Comparison of ENCODE assay signal across 15 cellular contexts in genomic region chrX:106220177-106220576, GRCh38. TPM values are rescaled to one million over a fixed set of nuclear protein-coding genes. Genes with fewer than 3 reads are reported as not detected.
DNase-seq lines count a peak whose midpoint lies in the region; ATAC-seq, FAIRE-seq and TF ChIP-seq lines count a peak whose summit lies in the region.
"Had no signal": no experiment of that assay in that cellular context is flagged by ENCODE, and none has a peak within 500 bp of the region (broad histone marks: within the 10 kb centered on the region; RNA-seq: fewer than 3 reads in every experiment).

No MANE protein-coding gene starts in this region.

- H3K4me3 ChIP-seq in heart right ventricle (no peak overlapping the region), keratinocyte (ENCODE audit: control insufficient read depth in 2 of 3, extremely low read depth in 1 of 3, insufficient read depth in 2 of 3, low read depth in 1 of 3, low read length in 3 of 3) (no peak overlapping the region)
- H3K4me3 ChIP-seq: HAP-1 had no signal

- no peak for ATAC-seq in heart right ventricle
- no peak for ATAC-seq in left ventricle myocardium superior
- no peak for ATAC-seq in T-cell (replicated peaks in 1 of 4)
- ATAC-seq in CD4-positive, alpha-beta T cell (ENCODE audit: poor library complexity): no peak
- ATAC-seq: stimulated activated memory B cell treated with anti-CD40 and anti-IgM and Interleukin-4, amounts not matched to agents 10 μg/mL and 1 μg/mL and 100 μg/mL, for 72 hours had no signal

- DNase-seq in heart right ventricle (no peak), left ventricle myocardium superior (no peak), SK-MEL-5 (ENCODE audit: low read depth, low spot score) (peak; percentile 36), keratinocyte (ENCODE audit: low read depth, low spot score) (no peak), T-cell (no peak), T-helper 1 cell (no peak), cerebellar nuclear complex (lab: John Stamatoyannopoulos, UW) (no peak)
- DNase-seq in CD4-positive, alpha-beta T cell: no peak
- DNase-seq: activated CD4-positive, alpha-beta T cell treated with anti-CD3 and anti-CD28 coated beads for 4 hours; activated naive CD4-positive, alpha-beta T cell treated with anti-CD3 and anti-CD28 coated beads for 36 hours; KG1; naive B cell; NCI-H345 had no signal

- POLR2A ChIA-PET in T-cell (lab: Charles Lee): no interaction called here
- POLR2A ChIA-PET in CD4-positive, alpha-beta T cell (lab: Charles Lee): no interaction called here

- no peaks in the 10 kb centered on the region for H3K9me1 ChIP-seq in keratinocyte (ENCODE audit: control insufficient read depth, extremely low read depth, insufficient read depth, low read length)

- peaks cover 0 to 8% of the 10 kb centered on the region in 2 donors for H3K27me3 Mint-ChIP-seq in T-cell
- no peaks in the 10 kb centered on the region for H3K27me3 Mint-ChIP-seq in CD4-positive, alpha-beta T cell
- H3K27me3 Mint-ChIP-seq: naive B cell; stimulated activated memory B cell treated with anti-CD40 and anti-IgM and Interleukin-4, amounts not matched to agents 10 μg/mL and 1 μg/mL and 100 μg/mL, for 72 hours had no signal

- no peak overlapping the region for H3K4me2 ChIP-seq in keratinocyte (ENCODE audit: control insufficient read depth, extremely low read depth, insufficient read depth, low read depth, low read length)

- H3K36me3 Mint-ChIP-seq in T-cell: no peaks in the 10 kb centered on the region
- no peaks in the 10 kb centered on the region for H3K36me3 Mint-ChIP-seq in CD4-positive, alpha-beta T cell (ENCODE audit: low read depth)
- H3K36me3 Mint-ChIP-seq: naive B cell; stimulated activated memory B cell treated with anti-CD40 and anti-IgM and Interleukin-4, amounts not matched to agents 10 μg/mL and 1 μg/mL and 100 μg/mL, for 72 hours had no signal

- H3K27ac ChIP-seq in heart right ventricle (no peak overlapping the region), keratinocyte (ENCODE audit: control insufficient read depth, insufficient read depth, low read length) (no peak overlapping the region)
- no peak overlapping the region for H3K27ac ChIP-seq in CD4-positive, alpha-beta T cell (ENCODE audit: low read depth, low read length)

- intact Hi-C loops in heart right ventricle (cut with DNase I): no loop called here
- intact Hi-C loops in left ventricle myocardium superior (cut with micrococcal nuclease): no loop called here
- intact Hi-C loops in CD4-positive, alpha-beta T cell (cut with DNase I, micrococcal nuclease): no loop called here

- H3K4me1 Mint-ChIP-seq in T-cell: no peaks in the 10 kb centered on the region
- H3K4me1 Mint-ChIP-seq in CD4-positive, alpha-beta T cell (ENCODE audit: low read depth): no peaks in the 10 kb centered on the region
- H3K4me1 Mint-ChIP-seq: naive B cell; stimulated activated memory B cell treated with anti-CD40 and anti-IgM and Interleukin-4, amounts not matched to agents 10 μg/mL and 1 μg/mL and 100 μg/mL, for 72 hours had no signal

- H3K27ac Mint-ChIP-seq in T-cell: no peak overlapping the region
- H3K27ac Mint-ChIP-seq in CD4-positive, alpha-beta T cell: no peak overlapping the region
- H3K27ac Mint-ChIP-seq: activated naive CD4-positive, alpha-beta T cell treated with anti-CD3 and anti-CD28 coated beads for 36 hours; naive B cell; stimulated activated memory B cell treated with anti-CD40 and anti-IgM and Interleukin-4, amounts not matched to agents 10 μg/mL and 1 μg/mL and 100 μg/mL, for 72 hours had no signal

- dilution Hi-C loops in keratinocyte (cut with MboI; ENCODE audit: extremely low pct_ligation_motif_present, low sequenced_read_pairs): no loop called here

- H3K36me3 ChIP-seq in heart right ventricle (no peaks in the 10 kb centered on the region), keratinocyte (ENCODE audit: control insufficient read depth in 2 of 2, extremely low read depth in 1 of 2, insufficient read depth in 2 of 2, low read length in 2 of 2) (no peaks in the 10 kb centered on the region)
- H3K36me3 ChIP-seq: HAP-1 had no signal

- H3K4me1 ChIP-seq in heart right ventricle (no peaks in the 10 kb centered on the region), keratinocyte (ENCODE audit: control insufficient read depth, extremely low read depth, insufficient read depth, low read length) (no peaks in the 10 kb centered on the region)
- H3K4me1 ChIP-seq: HAP-1 had no signal

- H2AFZ ChIP-seq in keratinocyte (ENCODE audit: control insufficient read depth, low read length): no peak overlapping the region

- no peaks in the 10 kb centered on the region for H3K9me3 Mint-ChIP-seq in T-cell
- peaks cover 2% of the 10 kb centered on the region for H3K9me3 Mint-ChIP-seq in CD4-positive, alpha-beta T cell
- H3K9me3 Mint-ChIP-seq: activated naive CD4-positive, alpha-beta T cell treated with anti-CD3 and anti-CD28 coated beads for 36 hours; stimulated activated memory B cell treated with anti-CD40 and anti-IgM and Interleukin-4, amounts not matched to agents 10 μg/mL and 1 μg/mL and 100 μg/mL, for 72 hours had no signal

- CTCF ChIA-PET in T-cell (lab: Charles Lee): interaction anchor here in 1 of 2 donors (0.6 kb wide), 1 partner anchor 9 kb away, joined by 5 read pairs; no protein-coding TSS in a partner anchor
- CTCF ChIA-PET in CD4-positive, alpha-beta T cell (lab: Charles Lee): no interaction called here

- no peak for FAIRE-seq in keratinocyte (lab: Jason Lieb, UNC)

- no peak overlapping the region for H3K4me3 Mint-ChIP-seq in T-cell
- no peak overlapping the region for H3K4me3 Mint-ChIP-seq in CD4-positive, alpha-beta T cell
- H3K4me3 Mint-ChIP-seq: activated naive CD4-positive, alpha-beta T cell treated with anti-CD3 and anti-CD28 coated beads for 36 hours; naive B cell; stimulated activated memory B cell treated with anti-CD40 and anti-IgM and Interleukin-4, amounts not matched to agents 10 μg/mL and 1 μg/mL and 100 μg/mL, for 72 hours had no signal

- H3K79me2 ChIP-seq in keratinocyte (ENCODE audit: control insufficient read depth, insufficient read depth, low read length): no peaks in the 10 kb centered on the region

- no peaks in the 10 kb centered on the region for H4K20me1 ChIP-seq in keratinocyte (ENCODE audit: control insufficient read depth, extremely low read depth, insufficient read depth, low read length)

- 24 to 27% methylated on average over 2 of the region's 2 CpGs for WGBS in heart right ventricle, 2 donors

- H3K27me3 ChIP-seq in heart right ventricle (peaks cover 0 to 17% (median 0%) of the 10 kb centered on the region in 7 donors), keratinocyte (ENCODE audit: control insufficient read depth, extremely low read depth, insufficient read depth, low read length) (no peaks in the 10 kb centered on the region)
- H3K27me3 ChIP-seq in CD4-positive, alpha-beta T cell (ENCODE audit: control insufficient read depth, insufficient read depth, low read length): no peaks in the 10 kb centered on the region

- H3K9ac ChIP-seq in keratinocyte (ENCODE audit: control insufficient read depth, extremely low read depth, insufficient read depth, low read length): no peak overlapping the region

- H3K9me3 ChIP-seq in heart right ventricle: no peaks in the 10 kb centered on the region
- no peaks in the 10 kb centered on the region for H3K9me3 ChIP-seq in keratinocyte (ENCODE audit: control insufficient read depth, low read depth, low read length)
- H3K9me3 ChIP-seq in CD4-positive, alpha-beta T cell (ENCODE audit: control insufficient read depth, low read length): no peaks in the 10 kb centered on the region
- H3K9me3 ChIP-seq: HAP-1 had no signal

- in situ Hi-C loops in SK-MEL-5 (cut with HindIII; ENCODE audit: low pct_unique_long_range_greater_than_20kb, low sequenced_read_pairs): no loop called here

- TF ChIP-seq CTCF in heart right ventricle (IDR thresholded peaks at IDR 0.05): peak in 5 of 9 donors; percentile 18 to 38 (median 28)
- TF ChIP-seq CTCF in keratinocyte (optimal IDR thresholded peaks at IDR 0.05 in 1 of 3, IDR thresholded peaks at IDR 0.05 in 1 of 3, conservative IDR thresholded peaks at IDR 0.05 in 1 of 3; ENCODE audit: extremely low read depth in 1 of 3, insufficient read depth in 2 of 3, low read length in 3 of 3): peak; percentile 30 to 66 (median 38)
- TF ChIP-seq CTCF in CD4-positive, alpha-beta T cell (IDR thresholded peaks at IDR 0.05): no peak

RNA-seq across cellular contexts. Expression of gene PWWP3B, which starts 52.1 kb away (rescaled TPM):
- 10 to 100 TPM in 7 of 10 donors, 1 to 10 TPM in 3; 3.3 to 24.1 (median 11.8) TPM for total RNA-seq in heart right ventricle
- 1 to 10 TPM in 1 of 2 donors, under 1 TPM in 1; 0.96 to 2.9 TPM for polyA plus RNA-seq in heart right ventricle
- total RNA-seq in left ventricle myocardium superior: 10.0 TPM
- 0.21 and 0.32 TPM in 2 replicates for total RNA-seq in SK-MEL-5 (2014; rRNA removed; shearing (Covaris generic))
- polyA plus RNA-seq in SK-MEL-5 (2015; cell fraction: cytosol; rRNA removed): 0.10 and 0.13 TPM in 2 replicates
- polyA plus RNA-seq in SK-MEL-5 (2015; cell fraction: nucleus; rRNA removed): not detected in 2 replicates
- polyA plus RNA-seq in keratinocyte: 0.11 to 0.28 TPM (median 0.16 TPM) in 3 replicates
- 0.09 TPM for polyA plus RNA-seq in keratinocyte (2011; ENCODE audit: low read depth)
- polyA plus RNA-seq in keratinocyte (2011; cell fraction: cytosol; rRNA removed): 0.10 and 0.28 TPM in 2 replicates
- polyA plus RNA-seq in keratinocyte (2011; cell fraction: nucleus; rRNA removed): 0.31 and 0.39 TPM in 2 replicates
- 0.14 TPM in 1 of 2 replicates, not detected in the other for polyA plus RNA-seq in keratinocyte (2012; ENCODE audit: low replicate concordance)
- 0.42 to 0.49 TPM in 2 of 3 replicates, not detected in the other for polyA minus RNA-seq in keratinocyte
- not detected for polyA minus RNA-seq in keratinocyte (2011; cell fraction: cytosol; rRNA and poly(A)+ RNA removed)
- polyA minus RNA-seq in keratinocyte (2011; cell fraction: nucleus; rRNA and poly(A)+ RNA removed): 0.16 and 0.42 TPM in 2 replicates
- total RNA-seq in T-cell: under 1 TPM in 2 of 5 donors, not detected in 3; 0.06 to 0.07 TPM
- not detected for total RNA-seq in CD4-positive, alpha-beta T cell
- total RNA-seq: activated naive CD4-positive, alpha-beta T cell treated with anti-CD3 and anti-CD28 coated beads for 36 hours had no signal
